Comparison of ENCODE assay signal across 12 cellular contexts in the genomic region with DNA sequence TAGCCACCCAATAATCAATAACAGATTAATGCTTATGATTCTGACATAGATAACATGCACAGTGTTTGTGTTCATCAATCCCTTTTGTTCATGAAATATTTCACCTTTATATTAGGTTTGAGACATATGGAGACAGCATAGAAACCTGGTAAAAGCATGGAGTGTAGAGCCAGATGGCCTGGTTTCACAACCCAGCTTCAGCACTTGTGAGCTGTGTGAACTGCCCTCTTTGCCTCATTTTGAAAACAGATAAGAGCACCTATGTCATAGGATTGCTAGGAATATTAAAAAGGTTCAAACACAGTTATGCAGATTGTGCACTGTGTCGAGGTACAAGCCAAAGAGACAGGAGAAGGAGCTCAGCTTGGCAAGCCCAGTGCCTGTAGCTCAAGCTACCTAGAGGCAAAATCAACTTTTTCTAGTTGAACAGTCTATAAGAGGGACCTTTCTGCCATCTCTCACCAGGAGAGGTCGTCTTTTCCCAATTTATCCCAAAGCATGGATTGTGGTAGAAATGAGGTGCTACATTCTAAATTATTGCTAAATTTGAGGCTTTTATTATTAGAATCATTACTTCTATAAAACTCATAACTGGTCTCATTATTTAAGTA. TPM values are rescaled to one million over a fixed set of nuclear protein-coding genes. Genes with fewer than 3 reads are reported as not detected.
A peak's percentile ranks its signal among the peaks of the same experiment; 100 is the strongest.
DNase-seq lines count a peak whose midpoint lies in the region; ATAC-seq and TF ChIP-seq lines count a peak whose summit lies in the region.
"Had no signal": no experiment of that assay in that cellular context is flagged by ENCODE, and none has a peak within 500 bp of the region (broad histone marks: within the 10 kb centered on the region; RNA-seq: fewer than 3 reads in every experiment).

No MANE protein-coding gene starts in this region.

- no peak overlapping the region for H3K4me3 Mint-ChIP-seq in endodermal cell

- no peaks in the 10 kb centered on the region for H3K9me3 ChIP-seq in endodermal cell (ENCODE audit: control insufficient read depth, low read length)
- H3K9me3 ChIP-seq: ascending aorta, sigmoid colon had no signal

- peak; percentile 42 for TF ChIP-seq CTCF in 22Rv1 (IDR thresholded peaks at IDR 0.05)
- peak; percentile 79 for TF ChIP-seq CTCF in endodermal cell (conservative IDR thresholded peaks at IDR 0.05)

- no peaks in the 10 kb centered on the region for H3K36me3 Mint-ChIP-seq in endodermal cell (ENCODE audit: low read depth)

- ATAC-seq in GM18867 (IDR thresholded peaks at IDR 0.05; ENCODE audit: unreplicated experiment), result peak; percentile 66
- no peak for ATAC-seq in GM18519 (IDR thresholded peaks at IDR 0.05; ENCODE audit: low FRiP score, unreplicated experiment)
- ATAC-seq in GM21367 (IDR thresholded peaks at IDR 0.05; ENCODE audit: unreplicated experiment), result no peak

- H3K9me3 Mint-ChIP-seq in endodermal cell, result no peaks in the 10 kb centered on the region

- no peaks in the 10 kb centered on the region for H3K4me1 ChIP-seq in endodermal cell (ENCODE audit: control insufficient read depth, insufficient read depth, low read length)
- H3K4me1 ChIP-seq: ascending aorta had no signal

- H3K27me3 Mint-ChIP-seq in endodermal cell (ENCODE audit: insufficient read depth), result peaks cover 28% of the 10 kb centered on the region

- no peak overlapping the region for H3K4me3 ChIP-seq in endodermal cell (ENCODE audit: low read length)
- H3K4me3 ChIP-seq: ascending aorta, dorsolateral prefrontal cortex, sigmoid colon had no signal

- WGBS in endodermal cell (ENCODE audit: insufficient coverage in 1 of 2, insufficient read length in 1 of 2), 2 experiments, result 53 to 71% methylated on average over 1 to 2 of the region's 2 CpGs

- H3K4me1 Mint-ChIP-seq in endodermal cell, result peaks cover 5% of the 10 kb centered on the region

- H3K27ac ChIP-seq in 22Rv1 (no peak overlapping the region), endodermal cell (ENCODE audit: low read depth, low read length) (no peak overlapping the region)
- H3K27ac ChIP-seq: ascending aorta, dorsolateral prefrontal cortex, sigmoid colon had no signal

- peaks cover 36% of the 10 kb centered on the region for H3K27me3 ChIP-seq in endodermal cell (ENCODE audit: control insufficient read depth, insufficient read depth, low read length, poor library complexity, severe bottlenecking)
- H3K27me3 ChIP-seq: ascending aorta had no signal

- H3K36me3 ChIP-seq in endodermal cell (ENCODE audit: control insufficient read depth, insufficient read depth, low read length), result no peaks in the 10 kb centered on the region
- H3K36me3 ChIP-seq: ascending aorta, sigmoid colon had no signal

- H3K27ac Mint-ChIP-seq in endodermal cell, result no peak overlapping the region

- DNase-seq in NCI-H2227 treated with DMSO at 0.1 percent for 48 hours (lab: John Stamatoyannopoulos, UW) (peak; percentile 48), endodermal cell (peak; percentile 53), DMS153 (lab: John Stamatoyannopoulos, UW) (no peak), Kasumi-1 (lab: John Stamatoyannopoulos, UW) (no peak)
- DNase-seq: dorsolateral prefrontal cortex, NCI-H187, sigmoid colon had no signal

- no peak overlapping the region for H3K9ac ChIP-seq in endodermal cell (ENCODE audit: extremely low read depth, low read length, poor library complexity, severe bottlenecking)

RNA-seq across cellular contexts. Expression of a gene that starts 5.0 kb away (rescaled TPM):
- 1 to 10 TPM; 2.2 to 4.2 TPM for total RNA-seq in endodermal cell
- polyA plus RNA-seq in endodermal cell (2013, experiment 1 of 2), result 2.5 TPM
- polyA plus RNA-seq in endodermal cell (2013, experiment 2 of 2), result 3.0 TPM
- total RNA-seq: ascending aorta had no signal

Comparison
In these comparisons a context has a peak if more than half of its experiments do, and no peak if none do; other contexts are left out.
1. DNase-seq: peak in NCI-H2227 treated with DMSO at 0.1 percent for 48 hours (single experiment) and endodermal cell (single experiment); none in DMS153 (single experiment) and Kasumi-1 (0 of 2).